8 cellular contexts compared by ENCODE assay signal in the genomic region with DNA sequence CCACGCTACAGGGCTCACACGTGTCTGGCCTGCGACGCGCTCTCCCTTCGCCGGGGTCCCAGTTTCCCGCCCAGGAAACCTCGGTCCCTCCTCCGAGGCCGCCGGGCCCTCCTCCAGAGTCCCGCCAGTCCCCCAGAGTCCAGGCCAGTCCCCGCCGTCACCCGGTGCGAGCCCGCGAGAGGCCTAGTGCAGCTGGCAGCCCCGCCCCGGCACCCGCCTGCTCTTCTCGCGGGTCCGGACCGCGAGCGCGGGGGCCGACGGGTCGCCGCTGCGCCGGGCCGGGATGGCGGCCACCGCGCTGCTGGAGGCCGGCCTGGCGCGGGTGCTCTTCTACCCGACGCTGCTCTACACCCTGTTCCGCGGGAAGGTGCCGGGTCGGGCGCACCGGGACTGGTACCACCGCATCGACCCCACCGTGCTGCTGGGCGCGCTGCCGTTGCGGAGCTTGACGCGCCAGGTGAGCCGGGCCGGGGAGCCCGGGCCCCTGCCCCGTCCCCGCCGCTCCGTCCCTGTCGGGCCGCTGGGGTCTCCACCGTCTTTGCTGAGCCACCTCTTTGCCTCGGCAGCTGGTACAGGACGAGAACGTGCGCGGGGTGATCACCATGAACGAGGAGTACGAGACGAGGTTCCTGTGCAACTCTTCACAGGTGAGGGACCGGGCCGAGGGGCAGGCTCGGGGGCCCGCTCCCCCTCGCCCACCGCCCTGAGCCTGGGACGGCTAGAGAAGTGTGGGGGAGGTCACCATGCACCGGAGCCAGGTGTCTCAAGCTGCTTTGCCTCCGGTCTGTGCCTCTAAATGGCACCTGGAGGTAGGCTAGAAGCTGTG. TPM values are rescaled to one million over a fixed set of nuclear protein-coding genes. Genes with fewer than 3 reads are reported as not detected.
DNase-seq lines count a peak whose midpoint lies in the region; ATAC-seq and TF ChIP-seq lines count a peak whose summit lies in the region.

A gene with protein sequence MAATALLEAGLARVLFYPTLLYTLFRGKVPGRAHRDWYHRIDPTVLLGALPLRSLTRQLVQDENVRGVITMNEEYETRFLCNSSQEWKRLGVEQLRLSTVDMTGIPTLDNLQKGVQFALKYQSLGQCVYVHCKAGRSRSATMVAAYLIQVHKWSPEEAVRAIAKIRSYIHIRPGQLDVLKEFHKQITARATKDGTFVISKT (plus strand): TSS at position 260 of the 826 bp plus-strand sequence. CDS start 24 bp downstream, at position 284.

- peak; percentile 93 for TF ChIP-seq POLR2A in GM18526 (IDR thresholded peaks at IDR 0.05; ENCODE audit: extremely low read depth, insufficient read length)

- H3K36me3 ChIP-seq in endocrine pancreas (ENCODE audit: control insufficient read depth, insufficient read depth, low read length): no peaks in the 10 kb centered on the region

- peak within 1 kb of the TSS; percentile 49 for H3K4me3 ChIP-seq in endocrine pancreas (ENCODE audit: control insufficient read depth, insufficient read depth, low read length)

- ATAC-seq in HG03066 (IDR thresholded peaks at IDR 0.05; ENCODE audit: low read depth, unreplicated experiment): peak; percentile 90

- H3K9me3 ChIP-seq in endocrine pancreas (ENCODE audit: control insufficient read depth, low read length): no peaks in the 10 kb centered on the region

- no peaks in the 10 kb centered on the region for H3K27me3 ChIP-seq in endocrine pancreas (ENCODE audit: control insufficient read depth, insufficient read depth, low read length)

- peaks cover 6% of the 10 kb centered on the region for H3K4me1 ChIP-seq in endocrine pancreas (ENCODE audit: control insufficient read depth, insufficient read depth, low read length)

- DNase-seq in AG08395 (ENCODE audit: low spot score): peak; percentile 86
- DNase-seq in NCI-H526 treated with DMSO at 0.1 percent for 48 hours (lab: John Stamatoyannopoulos, UW): peak; percentile 46
- DNase-seq in activated CD8-positive, alpha-beta memory T cell treated with anti-CD3 and anti-CD28 coated beads for 24 hours: peak; percentile 87
- DNase-seq in mesenteric fat pad (ENCODE audit: low spot score): peak; percentile 90
- peak; percentile 18 to 30 for DNase-seq in stimulated activated CD8-positive, alpha-beta memory T cell treated with anti-CD3 and anti-CD28 coated beads, Interleukin-4, amount 100 ng/mL, for 4 hours (ENCODE audit: low read depth in 2 of 2, low spot score in 1 of 2)

- peak within 1 kb of the TSS; percentile 96 for H3K9ac ChIP-seq in endocrine pancreas (ENCODE audit: control insufficient read depth, insufficient read depth, low read length)

RNA-seq across cellular contexts. Expression of the gene that starts here (rescaled TPM):
- 50.7 TPM for total RNA-seq in mesenteric fat pad

Comparison
In these comparisons a context has a peak if more than half of its experiments do, and no peak if none do; other contexts are left out.
1. Peak in every context shown above with its lines: DNase-seq, ATAC-seq and H3K4me3 ChIP-seq.
2. DNase-seq: peak in every context shown above with its lines; median percentile 90 in mesenteric fat pad; 87 in activated CD8-positive, alpha-beta memory T cell treated with anti-CD3 and anti-CD28 coated beads for 24 hours; 86 in AG08395; 46 in NCI-H526 treated with DMSO at 0.1 percent for 48 hours; 24 in stimulated activated CD8-positive, alpha-beta memory T cell treated with anti-CD3 and anti-CD28 coated beads, Interleukin-4, amount 100 ng/mL, for 4 hours.